21 cellular contexts compared by ENCODE assay signal in the genomic region with DNA sequence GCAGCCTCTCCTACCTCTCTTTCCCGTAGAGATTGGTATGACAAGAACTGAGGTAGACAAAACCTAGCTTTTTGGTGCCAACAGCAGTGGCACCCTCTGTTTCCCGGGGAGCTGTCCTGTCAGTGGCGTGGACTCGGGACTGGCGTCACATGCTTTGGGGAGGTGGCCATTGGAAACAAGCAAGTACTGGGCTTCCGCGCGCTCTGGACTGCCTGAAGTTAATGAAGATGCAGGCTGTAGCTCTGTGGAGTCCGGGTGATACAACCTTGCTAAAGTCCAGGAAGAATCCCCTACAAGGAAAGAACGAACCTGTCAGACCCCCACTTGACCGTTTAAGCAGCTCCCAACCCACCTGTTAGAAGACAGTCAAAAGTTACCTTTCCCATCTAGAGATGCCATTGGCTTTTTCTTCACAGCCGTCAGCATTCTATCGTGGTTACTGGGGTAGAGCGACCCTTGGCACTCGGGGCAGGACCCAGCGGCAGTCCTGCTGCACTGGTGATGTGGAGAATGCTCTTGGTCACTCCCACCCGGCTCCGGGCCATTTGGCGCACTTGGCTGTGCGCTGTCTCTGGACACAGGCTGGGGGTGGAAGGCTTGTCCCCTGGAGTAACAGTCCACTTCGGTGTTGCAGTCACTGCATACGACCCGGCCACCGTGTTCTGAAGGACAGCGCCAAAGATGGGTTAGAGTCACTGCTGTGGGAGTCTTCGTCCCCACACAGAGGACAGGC.
"Had no signal": no experiment of that assay in that cellular context is flagged by ENCODE, and none has a peak within 500 bp of the region (broad histone marks: within the 10 kb centered on the region; RNA-seq: fewer than 3 reads in every experiment).

No MANE protein-coding gene starts in this region.

- H3K9me3 Mint-ChIP-seq: activated B cell treated with CpG ODN at 0.5 μM for 24 hours; activated CD4-positive, alpha-beta memory T cell treated with anti-CD3 and anti-CD28 coated beads for 36 hours; activated naive CD8-positive, alpha-beta T cell treated with anti-CD3 and anti-CD28 coated beads, Interleukin-2, amount 10 ng/mL, durations not matched to agents 7 days and 5 days; activated T-helper 1 cell treated with anti-CD3 and anti-CD28 coated beads, Interleukin-12 subunit alpha, Interleukin-12 subunit beta, Interleukin-2, Interleukin-4 antibody, amounts not matched to agents 30 ng/mL and 10 ng/mL and 1 ng/mL, durations not matched to agents 14 hours and 24 hours and 36 hours; memory B cell; T-helper 2 cell treated with Interferon-gamma antibody and Interleukin-4, amounts not matched to agents 5 μg/mL and 100 μg/mL, for 36 hours; type B pancreatic cell had no signal

- H3K9me3 ChIP-seq: heart right ventricle had no signal

- H3K27ac ChIP-seq: heart right ventricle, parathyroid adenoma had no signal

- H3K4me3 Mint-ChIP-seq: activated B cell treated with CpG ODN at 0.5 μM for 24 hours; activated CD4-positive, alpha-beta memory T cell treated with anti-CD3 and anti-CD28 coated beads for 36 hours; activated naive CD8-positive, alpha-beta T cell treated with anti-CD3 and anti-CD28 coated beads, Interleukin-2, amount 10 ng/mL, durations not matched to agents 7 days and 5 days; activated T-helper 1 cell treated with anti-CD3 and anti-CD28 coated beads, Interleukin-12 subunit alpha, Interleukin-12 subunit beta, Interleukin-2, Interleukin-4 antibody, amounts not matched to agents 30 ng/mL and 10 ng/mL and 1 ng/mL, durations not matched to agents 14 hours and 24 hours and 36 hours; memory B cell; nephron; stimulated activated naive CD8-positive, alpha-beta T cell treated with anti-CD3 and anti-CD28 coated beads, Interleukin-15, amount 100 ng/mL, for 72 hours; T-helper 2 cell treated with Interferon-gamma antibody and Interleukin-4, amounts not matched to agents 5 μg/mL and 100 μg/mL, for 36 hours; type B pancreatic cell had no signal

- H3K4me1 Mint-ChIP-seq: memory B cell had no signal

- H2AFZ ChIP-seq: parathyroid adenoma had no signal

- H3K27me3 Mint-ChIP-seq: activated B cell treated with CpG ODN at 0.5 μM for 24 hours; activated CD4-positive, alpha-beta memory T cell treated with anti-CD3 and anti-CD28 coated beads for 36 hours; activated naive CD8-positive, alpha-beta T cell treated with anti-CD3 and anti-CD28 coated beads, Interleukin-2, amount 10 ng/mL, durations not matched to agents 7 days and 5 days; memory B cell; stimulated activated naive CD8-positive, alpha-beta T cell treated with anti-CD3 and anti-CD28 coated beads, Interleukin-15, amount 100 ng/mL, for 72 hours had no signal

- FAIRE-seq: bronchial epithelial cell, keratinocyte, TTC549 had no signal

- DNase-seq: activated B cell treated with CpG ODN at 0.5 μM for 24 hours; activated CD4-positive, alpha-beta memory T cell treated with anti-CD3 and anti-CD28 coated beads for 36 hours; activated CD4-positive, alpha-beta T cell treated with anti-CD3 and anti-CD28 coated beads for 4 hours; activated gamma-delta T cell treated with Interleukin-2 at 50 U/mL for 16 hours; activated naive CD8-positive, alpha-beta T cell treated with anti-CD3 and anti-CD28 coated beads, Interleukin-2, amount 10 ng/mL, durations not matched to agents 7 days and 5 days; cortex of kidney; foreskin fibroblast; heart right ventricle; left colon; right cardiac atrium; stimulated activated CD4-positive, alpha-beta T cell treated with anti-CD3 and anti-CD28 coated beads, Interleukin-12 subunit alpha, Interleukin-12 subunit beta, amount 100 ng/mL, for 4 hours; stimulated activated naive CD8-positive, alpha-beta T cell treated with anti-CD3 and anti-CD28 coated beads, Interleukin-15, amount 100 ng/mL, for 72 hours had no signal

- H3K4me1 ChIP-seq: parathyroid adenoma had no signal

- H3K9ac ChIP-seq: parathyroid adenoma had no signal

- H3K79me2 ChIP-seq: parathyroid adenoma had no signal

- H3K27ac Mint-ChIP-seq: activated B cell treated with CpG ODN at 0.5 μM for 24 hours; activated naive CD8-positive, alpha-beta T cell treated with anti-CD3 and anti-CD28 coated beads, Interleukin-2, amount 10 ng/mL, durations not matched to agents 7 days and 5 days; activated T-helper 1 cell treated with anti-CD3 and anti-CD28 coated beads, Interleukin-12 subunit alpha, Interleukin-12 subunit beta, Interleukin-2, Interleukin-4 antibody, amounts not matched to agents 30 ng/mL and 10 ng/mL and 1 ng/mL, durations not matched to agents 14 hours and 24 hours and 36 hours; memory B cell; nephron; stimulated activated naive CD8-positive, alpha-beta T cell treated with anti-CD3 and anti-CD28 coated beads, Interleukin-15, amount 100 ng/mL, for 72 hours; type B pancreatic cell had no signal

- H3K27me3 ChIP-seq: heart right ventricle had no signal

- ATAC-seq: left colon; right cardiac atrium; stimulated activated naive CD8-positive, alpha-beta T cell treated with anti-CD3 and anti-CD28 coated beads, Interleukin-15, amount 100 ng/mL, for 72 hours had no signal

- H3K4me3 ChIP-seq: heart right ventricle had no signal
